ENCODE assay signal across 27 cellular contexts in the genomic region with DNA sequence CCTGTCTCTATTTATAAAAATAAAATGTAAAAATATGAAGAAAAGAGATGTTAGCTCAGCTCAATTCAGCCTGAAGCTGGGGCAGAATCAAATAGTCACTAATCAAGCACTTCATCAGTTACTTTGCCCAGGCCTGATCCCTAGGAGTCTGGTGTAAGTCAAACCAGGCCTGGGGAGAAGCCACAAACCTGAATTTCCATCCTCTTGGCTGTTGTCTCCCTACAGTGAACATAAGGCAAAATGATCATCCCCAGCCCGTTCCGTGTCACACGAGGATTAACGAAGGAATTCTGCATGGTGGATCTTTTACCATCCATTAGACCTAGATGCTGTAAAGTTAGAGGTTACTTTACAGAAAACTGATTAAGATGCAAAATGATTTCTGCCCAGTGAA. TPM values are rescaled to one million over a fixed set of nuclear protein-coding genes. Genes with fewer than 3 reads are reported as not detected.
"Had no signal": no experiment of that assay in that cellular context is flagged by ENCODE, and none has a peak within 500 bp of the region (broad histone marks: within the 10 kb centered on the region; RNA-seq: fewer than 3 reads in every experiment).

No MANE protein-coding gene starts in this region.

- H3K4me3 ChIP-seq: colonic mucosa, esophagus squamous epithelium, gastrocnemius medialis, heart right ventricle, left lung, lower lobe of right lung, mucosa of descending colon had no signal

- H3K27me3 ChIP-seq: colonic mucosa, esophagus squamous epithelium, gastrocnemius medialis, left lung had no signal

- H3K9me3 ChIP-seq: colonic mucosa, esophagus squamous epithelium, gastrocnemius medialis, heart right ventricle, left lung, lower lobe of right lung, mucosa of descending colon had no signal

- ATAC-seq: effector memory CD8-positive, alpha-beta T cell; esophagus mucosa; gastrocnemius medialis; heart right ventricle; left cardiac atrium; left lung; left ventricle myocardium superior; lower lobe of right lung; mucosa of descending colon had no signal

- H3K4me1 ChIP-seq: colonic mucosa, esophagus squamous epithelium, gastrocnemius medialis, heart right ventricle, left lung, lower lobe of right lung had no signal

- FAIRE-seq: endometrium, islet of Langerhans, keratinocyte had no signal

- H3K27ac ChIP-seq: colonic mucosa, epithelial cell of prostate, esophagus squamous epithelium, gastrocnemius medialis, heart right ventricle, left lung, lower lobe of right lung had no signal

- H3K36me3 ChIP-seq: colonic mucosa, esophagus squamous epithelium, gastrocnemius medialis, heart right ventricle, left lung, lower lobe of right lung had no signal

- DNase-seq: colonic mucosa; cortex of kidney; effector CD8-positive, alpha-beta T cell; effector memory CD8-positive, alpha-beta T cell; endodermal cell; erythroblast; esophagus squamous epithelium; foreskin fibroblast; foreskin melanocyte; gastrocnemius medialis; glutamatergic neuron; head of caudate nucleus; heart right ventricle; hippocampal formation; left cardiac atrium; left lung; left ventricle myocardium superior; mesenchymal stem cell; mucosa of descending colon; naive B cell had no signal

RNA-seq across cellular contexts. Expression of a gene that starts 6.5 kb away (rescaled TPM):
- total RNA-seq: myocyte had no signal
